19 cellular contexts compared by ENCODE assay signal in genomic region chr6:167713088-167713475, GRCh38.
"Had no signal": no experiment of that assay in that cellular context is flagged by ENCODE, and none has a peak within 500 bp of the region (broad histone marks: within the 10 kb centered on the region; RNA-seq: fewer than 3 reads in every experiment).

No MANE protein-coding gene starts in this region.

- H3K27me3 ChIP-seq: gastrocnemius medialis, testis, tibial nerve had no signal

- DNase-seq: central memory CD4-positive, alpha-beta T cell; cortex of kidney; dorsolateral prefrontal cortex; effector CD8-positive, alpha-beta T cell; gastrocnemius medialis; left ventricle myocardium superior; mesenchymal stem cell; naive thymus-derived CD4-positive, alpha-beta T cell; nephron progenitor cell; small intestine; stimulated activated CD4-positive, alpha-beta T cell treated with anti-CD3 and anti-CD28 coated beads, Interleukin-2, amount 100 ng/mL, for 48 hours; testis had no signal

- H3K27ac Mint-ChIP-seq: nephron progenitor cell; stimulated activated naive CD8-positive, alpha-beta T cell treated with anti-CD3 and anti-CD28 coated beads, Interleukin-15, Interleukin-2, amounts not matched to agents 100 ng/mL and 50 ng/mL, for 24 hours had no signal

- H3K9me3 Mint-ChIP-seq: stimulated activated naive CD8-positive, alpha-beta T cell treated with anti-CD3 and anti-CD28 coated beads, Interleukin-15, Interleukin-2, amounts not matched to agents 100 ng/mL and 50 ng/mL, for 24 hours had no signal

- H3K36me3 ChIP-seq: gastrocnemius medialis, neutrophil, tibial nerve had no signal

- H3K27ac ChIP-seq: dorsolateral prefrontal cortex, gastrocnemius medialis, neutrophil, testis had no signal

- H3K4me1 ChIP-seq: gastrocnemius medialis, tibial nerve had no signal

- FAIRE-seq: endometrium, keratinocyte, small intestine had no signal

- H3K36me3 Mint-ChIP-seq: naive thymus-derived CD4-positive, alpha-beta T cell had no signal

- H3K9me3 ChIP-seq: gastrocnemius medialis, neutrophil, testis, tibial nerve had no signal

- H3K4me3 ChIP-seq: dorsolateral prefrontal cortex, gastrocnemius medialis, lung, testis, tibial nerve had no signal

- H3K4me3 Mint-ChIP-seq: naive thymus-derived CD4-positive, alpha-beta T cell; nephron progenitor cell; stimulated activated naive CD8-positive, alpha-beta T cell treated with anti-CD3 and anti-CD28 coated beads, Interleukin-15, Interleukin-2, amounts not matched to agents 100 ng/mL and 50 ng/mL, for 24 hours had no signal

- ATAC-seq: esophagus mucosa; gastrocnemius medialis; left ventricle myocardium superior; naive thymus-derived CD4-positive, alpha-beta T cell had no signal
